9 cellular contexts compared by ENCODE assay signal in genomic region chr1:167630568-167631385, GRCh38. TPM values are rescaled to one million over a fixed set of nuclear protein-coding genes. Genes with fewer than 3 reads are reported as not detected.
A peak's percentile ranks its signal among the peaks of the same experiment; 100 is the strongest.
DNase-seq lines count a peak whose midpoint lies in the region; ATAC-seq and TF ChIP-seq lines count a peak whose summit lies in the region.
"Had no signal": no experiment of that assay in that cellular context is flagged by ENCODE, and none has a peak within 500 bp of the region (broad histone marks: within the 10 kb centered on the region; RNA-seq: fewer than 3 reads in every experiment).

No MANE protein-coding gene starts in this region.

- H3K27ac ChIP-seq in DND-41 (ENCODE audit: low read length) (peak overlapping the region; percentile 97), HUES64 (ENCODE audit: low read depth, low read length) (no peak overlapping the region), adrenal gland (peak overlapping the region in 4 of 5 donors; percentile 11 to 94 (median 75))

- H3K4me1 ChIP-seq in DND-41 (ENCODE audit: insufficient read depth, low read length), result peaks cover 86% of the 10 kb centered on the region
- peaks cover 22% of the 10 kb centered on the region for H3K4me1 ChIP-seq in HUES64 (ENCODE audit: insufficient read depth, low read length)
- peaks cover 0 to 21% of the 10 kb centered on the region in 2 donors for H3K4me1 ChIP-seq in adrenal gland (replicated peaks in 1 of 2)

- H3K9me3 ChIP-seq in DND-41 (ENCODE audit: insufficient read depth, low read length, severe bottlenecking) (no peaks in the 10 kb centered on the region), HUES64 (ENCODE audit: insufficient read depth, low read depth, low read length) (no peaks in the 10 kb centered on the region), adrenal gland (replicated peaks in 1 of 3) (no peaks in the 10 kb centered on the region)

- ATAC-seq in DND-41 (ENCODE audit: insufficient read depth, low read depth) (no peak), HG02884 (IDR thresholded peaks at IDR 0.05; ENCODE audit: unreplicated experiment) (no peak)
- ATAC-seq in stimulated activated naive CD8-positive, alpha-beta T cell treated with anti-CD3 and anti-CD28 coated beads, Interleukin-15, Interleukin-2, amounts not matched to agents 100 U/mL and 50 U/mL, for 24 hours, result peak; percentile 5

- H3K79me2 ChIP-seq in DND-41 (ENCODE audit: insufficient read depth, low read length), result peaks cover 73% of the 10 kb centered on the region

- DNase-seq in DND-41 (peak; percentile 49), adrenal gland (peak in 2 of 7 donors; percentile 19 to 26), kidney epithelial cell (ENCODE audit: low read depth) (no peak), OCI-M1 (lab: John Stamatoyannopoulos, UW) (no peak), NCI-H1436 treated with DMSO at 0.1 percent for 48 hours (lab: John Stamatoyannopoulos, UW) (no peak)
- DNase-seq in stimulated activated naive CD8-positive, alpha-beta T cell treated with anti-CD3 and anti-CD28 coated beads, Interleukin-15, Interleukin-2, amounts not matched to agents 100 U/mL and 50 U/mL, for 24 hours, result peak; percentile 50

- TF ChIP-seq POLR2A in adrenal gland (IDR thresholded peaks at IDR 0.05), result no peak

- no peaks in the 10 kb centered on the region for H3K27me3 ChIP-seq in DND-41 (ENCODE audit: insufficient read depth, low read length, poor library complexity)
- peaks cover 84% of the 10 kb centered on the region for H3K27me3 ChIP-seq in HUES64 (ENCODE audit: insufficient read depth, low read length)
- H3K27me3 ChIP-seq in adrenal gland, result no peaks in the 10 kb centered on the region
- peaks cover 23% of the 10 kb centered on the region for H3K27me3 ChIP-seq in kidney epithelial cell (ENCODE audit: control insufficient read depth, insufficient read depth, low read length)

- peak overlapping the region; percentile 55; the same call in 1 of the 2 replicates for H2AFZ ChIP-seq in DND-41 (ENCODE audit: low read depth, low read length)

- H3K9ac ChIP-seq in DND-41 (ENCODE audit: low read depth, low read length), result peak overlapping the region; percentile 99
- peak overlapping the region; percentile 60 for H3K9ac ChIP-seq in HUES64 (ENCODE audit: low read depth, low read length)

- H3K36me3 ChIP-seq in DND-41 (ENCODE audit: insufficient read depth, low read length), result peaks cover 55% of the 10 kb centered on the region
- H3K36me3 ChIP-seq in HUES64 (ENCODE audit: insufficient read depth, low read length), result no peaks in the 10 kb centered on the region
- H3K36me3 ChIP-seq in adrenal gland (replicated peaks in 1 of 2), result no peaks in the 10 kb centered on the region
- H3K36me3 ChIP-seq in kidney epithelial cell (ENCODE audit: control insufficient read depth, insufficient read depth, low read length), result no peaks in the 10 kb centered on the region

- H3K4me3 ChIP-seq in DND-41 (ENCODE audit: low read depth in 1 of 2, low read length in 2 of 2), result peak overlapping the region; percentile 75 to 76
- H3K4me3 ChIP-seq in HUES64 (ENCODE audit: low read length), result peak overlapping the region; percentile 66
- peak overlapping the region in 2 of 4 donors; percentile 73 to 81 for H3K4me3 ChIP-seq in adrenal gland
- peak overlapping the region; percentile 34 for H3K4me3 ChIP-seq in kidney epithelial cell (ENCODE audit: low read depth, low read length)

- 35% methylated on average over 15 of the region's 16 CpGs for WGBS in HUES64
- 33 to 55% (median 40%) methylated on average over 12 to 16 of the region's 16 CpGs for WGBS in adrenal gland, 4 donors

- intact Hi-C loops in adrenal gland (cut with DNase I), result no loop called here

- H4K20me1 ChIP-seq in DND-41 (ENCODE audit: insufficient read depth, low read length), result peaks cover 37% of the 10 kb centered on the region

- peak overlapping the region; percentile 79 for H3K4me2 ChIP-seq in DND-41 (ENCODE audit: insufficient read depth, low read length)

- TF ChIP-seq CTCF in DND-41 (IDR thresholded peaks at IDR 0.05; ENCODE audit: borderline replicate concordance, extremely low read depth, low read length, poor library complexity, severe bottlenecking) (no peak), adrenal gland (IDR thresholded peaks at IDR 0.05) (no peak), kidney epithelial cell (IDR thresholded peaks at IDR 0.05; ENCODE audit: insufficient read depth, low read length, poor library complexity, severe bottlenecking) (no peak)

RNA-seq across cellular contexts. Expression of gene RCSD1, which starts 0.7 kb away (rescaled TPM):
- 0.55 TPM for polyA plus RNA-seq in HUES64 (2013, experiment 1 of 2)
- 1.6 TPM for polyA plus RNA-seq in HUES64 (2013, experiment 2 of 2)
- total RNA-seq in adrenal gland (10 to 100 TPM in 6 of 8 donors, 1 to 10 TPM in 2; 8.5 to 15.4 (median 11.9) TPM), kidney epithelial cell (0.21 TPM in 1 of 2 replicates, not detected in the other)
- polyA plus RNA-seq in adrenal gland, result 1 to 10 TPM; 3.3 to 8.8 (median 5.0) TPM
- total RNA-seq: HT1080 had no signal

Comparison
In these comparisons a context has a peak if more than half of its experiments do, and no peak if none do; other contexts are left out.
1. DNase-seq: peak in DND-41 (single experiment) and stimulated activated naive CD8-positive, alpha-beta T cell treated with anti-CD3 and anti-CD28 coated beads, Interleukin-15, Interleukin-2, amounts not matched to agents 100 U/mL and 50 U/mL, for 24 hours (single experiment); none in kidney epithelial cell (single experiment), OCI-M1 (single experiment) and NCI-H1436 treated with DMSO at 0.1 percent for 48 hours (single experiment).